19 cellular contexts compared by ENCODE assay signal in the genomic region with DNA sequence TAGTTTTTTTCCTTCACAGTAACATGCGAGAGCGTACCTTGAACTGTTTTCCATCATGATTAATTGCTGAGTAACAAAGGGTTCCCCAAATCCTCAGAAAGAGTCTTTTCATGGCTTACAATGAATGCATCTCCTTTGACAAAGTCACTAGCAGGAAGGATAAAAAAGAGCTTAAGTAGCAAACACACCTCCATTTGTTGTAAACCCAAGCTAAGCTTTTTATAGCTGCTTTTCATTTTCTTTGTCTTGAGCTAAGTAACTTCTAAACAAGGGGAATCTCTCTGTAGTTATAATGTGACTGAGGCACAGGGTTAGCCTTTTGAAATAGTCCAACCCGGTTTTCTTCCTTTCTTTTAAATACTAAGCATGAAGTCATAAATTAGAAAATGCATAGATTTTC.
DNase-seq lines count a peak whose midpoint lies in the region; ATAC-seq and TF ChIP-seq lines count a peak whose summit lies in the region.
"Had no signal": no experiment of that assay in that cellular context is flagged by ENCODE, and none has a peak within 500 bp of the region (broad histone marks: within the 10 kb centered on the region; RNA-seq: fewer than 3 reads in every experiment).

No MANE protein-coding gene starts in this region.

- H3K79me1 ChIP-seq in neuronal stem cell (ENCODE audit: low read depth, low read length) = no peaks in the 10 kb centered on the region

- no peak overlapping the region for H3K9ac ChIP-seq in endodermal cell (ENCODE audit: extremely low read depth, low read length, poor library complexity, severe bottlenecking)
- no peak overlapping the region for H3K9ac ChIP-seq in neuronal stem cell (ENCODE audit: low read depth, low read length, poor library complexity)

- in situ Hi-C loops in HAP-1 (cut with MboI; ENCODE audit: low sequenced_read_pairs) = no loop called here

- no peak overlapping the region for H3K23ac ChIP-seq in neuronal stem cell (ENCODE audit: low read depth, low read length, poor library complexity)

- H2BK120ac ChIP-seq in neuronal stem cell (ENCODE audit: low read depth, low read length) = no peak overlapping the region

- ATAC-seq in GM19455 (IDR thresholded peaks at IDR 0.05; ENCODE audit: unreplicated experiment) = no peak
- ATAC-seq: A549 had no signal

- peaks cover 52% of the 10 kb centered on the region for H3K4me1 ChIP-seq in HAP-1
- H3K4me1 ChIP-seq in endodermal cell (ENCODE audit: control insufficient read depth, insufficient read depth, low read length) = no peaks in the 10 kb centered on the region
- H3K4me1 ChIP-seq in neuronal stem cell (ENCODE audit: control insufficient read depth in 2 of 2, insufficient read depth in 1 of 2, low read depth in 1 of 2, low read length in 2 of 2) = peaks cover 2 to 4% of the 10 kb centered on the region in 2 donors
- H3K4me1 ChIP-seq: A549, BE2C had no signal

- no peak overlapping the region for H3K18ac ChIP-seq in neuronal stem cell (ENCODE audit: low read length)

- H3K4me1 Mint-ChIP-seq in endodermal cell = peaks cover 7% of the 10 kb centered on the region
- H3K4me1 Mint-ChIP-seq: CD4-positive, alpha-beta memory T cell had no signal

- no peaks in the 10 kb centered on the region for H3K36me3 ChIP-seq in HAP-1 (replicated peaks)
- H3K36me3 ChIP-seq in endodermal cell (ENCODE audit: control insufficient read depth, insufficient read depth, low read length) = no peaks in the 10 kb centered on the region
- no peaks in the 10 kb centered on the region for H3K36me3 ChIP-seq in neuronal stem cell (replicated peaks in 1 of 2; ENCODE audit: control insufficient read depth in 2 of 2, insufficient read depth in 2 of 2, low read length in 2 of 2)
- H3K36me3 ChIP-seq: BE2C had no signal

- H3K4me3 Mint-ChIP-seq in endodermal cell = no peak overlapping the region
- H3K4me3 Mint-ChIP-seq: CD4-positive, alpha-beta memory T cell; HFFc6 had no signal

- H3K27me3 Mint-ChIP-seq in endodermal cell (ENCODE audit: insufficient read depth) = no peaks in the 10 kb centered on the region
- H3K27me3 Mint-ChIP-seq: CD4-positive, alpha-beta memory T cell had no signal

- peak overlapping the region; percentile 32 for H3K27ac Mint-ChIP-seq in endodermal cell
- H3K27ac Mint-ChIP-seq: CD4-positive, alpha-beta memory T cell; HFFc6 had no signal

- H3K4me2 ChIP-seq in neuronal stem cell (ENCODE audit: insufficient read depth, low read length, poor library complexity, severe bottlenecking) = no peak overlapping the region
- H3K4me2 ChIP-seq: A549 had no signal

- H2BK5ac ChIP-seq in neuronal stem cell (ENCODE audit: low read length) = no peak overlapping the region

- no peak overlapping the region for H4K8ac ChIP-seq in neuronal stem cell (ENCODE audit: low read depth, low read length)

- no peaks in the 10 kb centered on the region for H3K36me3 Mint-ChIP-seq in endodermal cell (ENCODE audit: low read depth)
- H3K36me3 Mint-ChIP-seq: CD4-positive, alpha-beta memory T cell had no signal

- no peak overlapping the region for H3K14ac ChIP-seq in neuronal stem cell (ENCODE audit: low read length)

- H4K91ac ChIP-seq in neuronal stem cell (ENCODE audit: low read depth, low read length, poor library complexity) = no peak overlapping the region

- H3K4me3 ChIP-seq in HAP-1 (no peak overlapping the region), endodermal cell (ENCODE audit: low read length) (no peak overlapping the region), neuronal stem cell (ENCODE audit: low read length in 2 of 2) (no peak overlapping the region)
- H3K4me3 ChIP-seq: A549 had no signal

- H2BK15ac ChIP-seq in neuronal stem cell (ENCODE audit: low read length) = no peak overlapping the region

- TF ChIP-seq CTCF in endodermal cell (conservative IDR thresholded peaks at IDR 0.05) = no peak

- H3K9me3 Mint-ChIP-seq in endodermal cell = no peaks in the 10 kb centered on the region

- H3K27me3 ChIP-seq in HAP-1 (ENCODE audit: low read depth) = no peaks in the 10 kb centered on the region
- no peaks in the 10 kb centered on the region for H3K27me3 ChIP-seq in endodermal cell (ENCODE audit: control insufficient read depth, insufficient read depth, low read length, poor library complexity, severe bottlenecking)
- no peaks in the 10 kb centered on the region for H3K27me3 ChIP-seq in neuronal stem cell (ENCODE audit: control insufficient read depth in 3 of 3, insufficient read depth in 3 of 3, low read depth in 1 of 3, low read length in 3 of 3)
- H3K27me3 ChIP-seq: BE2C had no signal

- H3K4ac ChIP-seq in neuronal stem cell (ENCODE audit: low read length) = no peak overlapping the region

- H2AK5ac ChIP-seq in neuronal stem cell (ENCODE audit: low read depth, low read length) = no peak overlapping the region

- no peaks in the 10 kb centered on the region for H3K9me3 ChIP-seq in HAP-1
- H3K9me3 ChIP-seq in endodermal cell (ENCODE audit: control insufficient read depth, low read length) = no peaks in the 10 kb centered on the region
- H3K9me3 ChIP-seq in neuronal stem cell (replicated peaks in 1 of 2; ENCODE audit: control insufficient read depth in 2 of 2, insufficient read depth in 1 of 2, low read depth in 1 of 2, low read length in 2 of 2) = peaks cover 0 to 7% of the 10 kb centered on the region in 2 donors
- H3K9me3 ChIP-seq: A549, BE2C had no signal

- peak; percentile 18 to 100 for DNase-seq in HAP-1 (ENCODE audit: low spot score in 2 of 2)
- peak; percentile 45 for DNase-seq in NCI-H82 treated with DMSO at 0.1 percent for 48 hours (lab: John Stamatoyannopoulos, UW; ENCODE audit: unreplicated experiment)
- no peak for DNase-seq in endodermal cell
- peak; percentile 63 for DNase-seq in neuronal stem cell (ENCODE audit: low spot score)
- no peak for DNase-seq in NCI-H524 (lab: John Stamatoyannopoulos, UW)
- no peak for DNase-seq in globus pallidus (ENCODE audit: low spot score)
- DNase-seq: BE2C; CD4-positive, alpha-beta memory T cell; COR-L47; DND-41; GDM1; HCEC 1CT; HFFc6; IMR-90; KBM-7 had no signal

- H3K27ac ChIP-seq in endodermal cell (ENCODE audit: low read depth, low read length) = no peak overlapping the region
- no peak overlapping the region for H3K27ac ChIP-seq in neuronal stem cell (replicated peaks; ENCODE audit: low read length)
- H3K27ac ChIP-seq: A549, C4-2B, HL-60 had no signal

- 79 to 84% methylated on average over 2 to 3 of the region's 3 CpGs for WGBS in endodermal cell (ENCODE audit: insufficient coverage in 1 of 2, insufficient read length in 1 of 2), 2 experiments
- no CpG with 5 or more reads among the region's 3 CpGs for WGBS in neuronal stem cell (ENCODE audit: extremely low coverage in 2 of 2, insufficient read length in 2 of 2, insufficient replicate concordance in 1 of 2), 2 donors

- H2BK12ac ChIP-seq in neuronal stem cell (ENCODE audit: low read length) = no peak overlapping the region

- H2AFZ ChIP-seq in neuronal stem cell (ENCODE audit: low read length) = no peak overlapping the region

Comparison
In these comparisons a context has a peak if more than half of its experiments do, and no peak if none do; other contexts are left out.
1. DNase-seq: peak in HAP-1 (2 of 2), NCI-H82 treated with DMSO at 0.1 percent for 48 hours (single experiment) and neuronal stem cell (single experiment); none in endodermal cell (single experiment), NCI-H524 (0 of 2) and globus pallidus (single experiment).